ENCODE assay signal across 8 cellular contexts in the genomic region with DNA sequence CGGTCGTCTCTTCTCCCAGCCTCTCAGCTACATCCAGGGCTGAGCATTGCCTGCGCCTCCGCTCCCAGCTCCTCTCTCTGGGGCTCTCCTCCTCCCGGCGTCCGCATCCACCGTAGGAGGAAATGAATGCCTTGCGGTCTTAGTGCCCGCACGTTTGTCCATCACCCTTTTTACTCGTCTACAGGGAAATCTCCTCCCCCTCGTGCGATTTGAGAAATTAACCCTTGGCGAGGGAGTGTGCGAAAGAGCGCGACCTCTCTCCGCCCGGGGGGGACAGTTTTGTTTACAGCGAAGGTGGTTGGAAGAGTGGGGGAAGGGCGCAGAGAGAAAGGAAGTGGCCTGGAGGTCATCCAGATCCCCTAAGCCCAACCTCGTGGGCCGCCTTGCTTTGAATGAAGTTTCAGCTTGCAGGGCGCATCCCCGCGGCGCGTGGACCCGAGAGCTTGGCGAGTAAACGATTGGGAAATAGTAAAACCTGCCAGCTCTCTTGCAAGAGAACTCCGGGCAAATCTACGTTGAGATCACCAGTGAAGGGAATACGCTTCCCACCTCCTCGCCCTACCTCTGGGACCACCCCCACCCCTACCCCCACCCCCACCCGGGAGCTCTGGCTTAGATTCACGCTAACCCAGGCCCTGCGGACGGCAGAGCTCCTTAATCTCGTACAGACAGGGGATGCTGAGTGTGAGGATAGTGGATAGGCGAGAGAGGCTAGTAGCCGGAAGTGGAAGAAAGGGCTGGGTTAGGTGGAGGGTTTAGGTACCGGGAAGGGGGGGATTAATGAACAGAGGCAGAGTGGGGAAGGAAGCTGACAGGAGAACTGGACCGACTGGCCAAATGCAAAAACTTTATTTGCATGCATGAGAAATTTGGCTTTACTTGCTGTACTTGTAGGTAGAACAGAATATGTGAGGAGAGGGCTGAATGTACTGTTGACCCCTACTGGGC. TPM values are rescaled to one million over a fixed set of nuclear protein-coding genes. Genes with fewer than 3 reads are reported as not detected.
DNase-seq lines count a peak whose midpoint lies in the region; ATAC-seq, FAIRE-seq and TF ChIP-seq lines count a peak whose summit lies in the region.

A gene with protein sequence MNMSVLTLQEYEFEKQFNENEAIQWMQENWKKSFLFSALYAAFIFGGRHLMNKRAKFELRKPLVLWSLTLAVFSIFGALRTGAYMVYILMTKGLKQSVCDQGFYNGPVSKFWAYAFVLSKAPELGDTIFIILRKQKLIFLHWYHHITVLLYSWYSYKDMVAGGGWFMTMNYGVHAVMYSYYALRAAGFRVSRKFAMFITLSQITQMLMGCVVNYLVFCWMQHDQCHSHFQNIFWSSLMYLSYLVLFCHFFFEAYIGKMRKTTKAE (minus strand): TSS at position 144 of the 948 bp plus-strand sequence. CDS start 280 bp downstream, outside the sequence.

- BruUV-seq in endothelial cell of umbilical vein (replicated peaks; lab: Mats Ljungman, UMichigan) = no TSS peak

- H3K18ac ChIP-seq in mesenchymal stem cell (ENCODE audit: low read depth in 1 of 2, low read length in 2 of 2) = peak within 1 kb of the TSS; percentile 75 to 93

- no peak within 1 kb of the TSS for H4K91ac ChIP-seq in mesenchymal stem cell (ENCODE audit: low read length)

- H3K79me2 ChIP-seq in DND-41 (ENCODE audit: insufficient read depth, low read length) = peaks cover 43% of the 10 kb centered on the region
- H3K79me2 ChIP-seq in endothelial cell of umbilical vein (ENCODE audit: control insufficient read depth, insufficient read depth, low read length) = peaks cover 5% of the 10 kb centered on the region

- H2BK15ac ChIP-seq in mesenchymal stem cell (ENCODE audit: low read depth, poor library complexity, severe bottlenecking) = peak within 1 kb of the TSS; percentile 60

- no peak for TF ChIP-seq CTCF in DND-41 (IDR thresholded peaks at IDR 0.05; ENCODE audit: borderline replicate concordance, extremely low read depth, low read length, poor library complexity, severe bottlenecking)
- TF ChIP-seq CTCF in endothelial cell of umbilical vein (IDR thresholded peaks at IDR 0.05; ENCODE audit: extremely low read depth in 1 of 2, insufficient read depth in 1 of 2, low read depth in 1 of 2, low read length in 2 of 2) = no peak

- FAIRE-seq in endothelial cell of umbilical vein (lab: Jason Lieb, UNC) = peak; percentile 67

- H3K9me3 ChIP-seq in DND-41 (ENCODE audit: insufficient read depth, low read length, severe bottlenecking) (no peaks in the 10 kb centered on the region), endothelial cell of umbilical vein (replicated peaks; ENCODE audit: control insufficient read depth, insufficient read depth, low read length) (no peaks in the 10 kb centered on the region), mesenchymal stem cell (ENCODE audit: control insufficient read depth, low read length) (no peaks in the 10 kb centered on the region)

- peak within 1 kb of the TSS; percentile 54 to 57 for H3K4ac ChIP-seq in mesenchymal stem cell (ENCODE audit: low read depth in 1 of 2, low read length in 2 of 2)

- 1% methylated on average over 33 of the region's 45 CpGs for WGBS in mesenchymal stem cell

- no peak for TF ChIP-seq POLR2A in endothelial cell of umbilical vein (IDR thresholded peaks at IDR 0.05; ENCODE audit: low read depth, low read length)

- DNase-seq in DND-41 (peak; percentile 74), NCI-H510A treated with DMSO at 0.1 percent for 48 hours (lab: John Stamatoyannopoulos, UW) (peak; percentile 82), endothelial cell of umbilical vein (ENCODE audit: low read depth, low spot score) (peak; percentile 50), mesenchymal stem cell (peak; percentile 90)
- DNase-seq in activated CD8-positive, alpha-beta T cell treated with anti-CD3 and anti-CD28 coated beads, Interleukin-2, amount 10 ng/mL, durations not matched to agents 7 days and 5 days = peak; percentile 54
- DNase-seq in stimulated activated CD8-positive, alpha-beta memory T cell treated with anti-CD3 and anti-CD28 coated beads, Interleukin-4, amount 100 ng/mL, for 24 hours (ENCODE audit: low read depth) = peak; percentile 10

- H4K8ac ChIP-seq in mesenchymal stem cell (ENCODE audit: low read length) = peak within 1 kb of the TSS; percentile 5

- H2AK5ac ChIP-seq in mesenchymal stem cell (ENCODE audit: low read length, severe bottlenecking) = no peak within 1 kb of the TSS

- no peak within 1 kb of the TSS for H2BK5ac ChIP-seq in mesenchymal stem cell (ENCODE audit: low read depth, low read length, poor library complexity, severe bottlenecking)

- H3K4me2 ChIP-seq in DND-41 (ENCODE audit: insufficient read depth, low read length) (peak within 1 kb of the TSS; percentile 84), endothelial cell of umbilical vein (ENCODE audit: insufficient read depth, low read length) (peak within 1 kb of the TSS; percentile 98), mesenchymal stem cell (ENCODE audit: low read length, poor library complexity, severe bottlenecking) (peak within 1 kb of the TSS; percentile 78)

- peak within 1 kb of the TSS; percentile 57 for H2BK120ac ChIP-seq in mesenchymal stem cell (ENCODE audit: low read depth, low read length)

- CTCF ChIA-PET in activated CD8-positive, alpha-beta T cell treated with anti-CD3 and anti-CD28 coated beads, Interleukin-2, amount 10 ng/mL, durations not matched to agents 7 days and 5 days (lab: Charles Lee) = interaction anchor here (0.6 to 1.7 kb wide), 7 partner anchors 13 to 318 kb away, joined by 3 to 5 read pairs (median 4); no protein-coding TSS in a partner anchor
- CTCF ChIA-PET in endothelial cell of umbilical vein (lab: Charles Lee) = interaction anchor here (0.6 to 4.8 kb wide), 8 partner anchors 9 to 194 kb away, joined by 3 to 58 read pairs (median 4); no protein-coding TSS in a partner anchor

- H3K79me1 ChIP-seq in mesenchymal stem cell (replicated peaks; ENCODE audit: low read length, poor library complexity, severe bottlenecking) = no peaks in the 10 kb centered on the region

- peak within 1 kb of the TSS; percentile 96 for H3K27ac Mint-ChIP-seq in activated CD8-positive, alpha-beta T cell treated with anti-CD3 and anti-CD28 coated beads, Interleukin-2, amount 10 ng/mL, durations not matched to agents 7 days and 5 days

- peaks cover 34% of the 10 kb centered on the region for H3K4me1 ChIP-seq in DND-41 (ENCODE audit: insufficient read depth, low read length)
- H3K4me1 ChIP-seq in endothelial cell of umbilical vein (ENCODE audit: control insufficient read depth, extremely low read depth, insufficient read depth, low read length) = peaks cover 16% of the 10 kb centered on the region
- no peaks in the 10 kb centered on the region for H3K4me1 ChIP-seq in mesenchymal stem cell (ENCODE audit: control insufficient read depth, insufficient read depth, low read depth, low read length)

- H3K27ac ChIP-seq in DND-41 (ENCODE audit: low read length) (peak within 1 kb of the TSS; percentile 89), endothelial cell of umbilical vein (ENCODE audit: insufficient read depth, low read depth, low read length) (peak within 1 kb of the TSS; percentile 46), mesenchymal stem cell (ENCODE audit: low read length, poor library complexity, severe bottlenecking) (peak within 1 kb of the TSS; percentile 62)

- peak within 1 kb of the TSS; percentile 93 for H3K4me3 Mint-ChIP-seq in activated CD8-positive, alpha-beta T cell treated with anti-CD3 and anti-CD28 coated beads, Interleukin-2, amount 10 ng/mL, durations not matched to agents 7 days and 5 days

- peaks cover 10% of the 10 kb centered on the region for H3K36me3 Mint-ChIP-seq in activated CD8-positive, alpha-beta T cell treated with anti-CD3 and anti-CD28 coated beads, Interleukin-2, amount 10 ng/mL, durations not matched to agents 7 days and 5 days (ENCODE audit: low read depth)

- H3K27me3 ChIP-seq in DND-41 (ENCODE audit: insufficient read depth, low read length, poor library complexity) (no peaks in the 10 kb centered on the region), endothelial cell of umbilical vein (ENCODE audit: control insufficient read depth in 2 of 2, insufficient read depth in 2 of 2, low read length in 2 of 2) (no peaks in the 10 kb centered on the region), mesenchymal stem cell (ENCODE audit: control insufficient read depth in 1 of 2, insufficient read depth in 1 of 2, low read length in 2 of 2) (no peaks in the 10 kb centered on the region)

- H3K23ac ChIP-seq in mesenchymal stem cell (ENCODE audit: low read length in 2 of 2) = no peak within 1 kb of the TSS

- POLR2A ChIA-PET in activated CD8-positive, alpha-beta T cell treated with anti-CD3 and anti-CD28 coated beads, Interleukin-2, amount 10 ng/mL, durations not matched to agents 7 days and 5 days (lab: Charles Lee) = interaction anchor here (0.6 to 3.6 kb wide), 5 partner anchors 34 to 1501 kb away, joined by 3 to 31 read pairs (median 3); no protein-coding TSS in a partner anchor
- POLR2A ChIA-PET in endothelial cell of umbilical vein (lab: Charles Lee) = no interaction called here

- H3K36me3 ChIP-seq in DND-41 (ENCODE audit: insufficient read depth, low read length) (no peaks in the 10 kb centered on the region; the same call in 1 of the 2 replicates), endothelial cell of umbilical vein (ENCODE audit: control insufficient read depth in 2 of 2, extremely low read depth in 1 of 2, insufficient read depth in 2 of 2, low read length in 2 of 2) (no peaks in the 10 kb centered on the region), mesenchymal stem cell (ENCODE audit: control insufficient read depth in 1 of 2, insufficient read depth in 2 of 2, low read depth in 1 of 2, low read length in 2 of 2) (no peaks in the 10 kb centered on the region)

- peak within 1 kb of the TSS in 1 of 2 experiments; percentile 72 for H3K14ac ChIP-seq in mesenchymal stem cell (ENCODE audit: low read length in 2 of 2)

- H3K4me1 Mint-ChIP-seq in activated CD8-positive, alpha-beta T cell treated with anti-CD3 and anti-CD28 coated beads, Interleukin-2, amount 10 ng/mL, durations not matched to agents 7 days and 5 days (ENCODE audit: low read depth) = peaks cover 29% of the 10 kb centered on the region

- no peaks in the 10 kb centered on the region for H3K9me1 ChIP-seq in endothelial cell of umbilical vein (replicated peaks; ENCODE audit: control insufficient read depth, extremely low read depth, insufficient read depth, low read length)

- peak within 1 kb of the TSS in 1 of 2 experiments; percentile 79 for H2BK12ac ChIP-seq in mesenchymal stem cell (ENCODE audit: low read length in 2 of 2)

- dilution Hi-C loops in endothelial cell of umbilical vein (cut with MboI; ENCODE audit: extremely low pct_ligation_motif_present, low sequenced_read_pairs) = no loop called here

- H2AFZ ChIP-seq in DND-41 (ENCODE audit: low read depth, low read length) (peak within 1 kb of the TSS; percentile 85), endothelial cell of umbilical vein (ENCODE audit: low read depth, low read length) (peak within 1 kb of the TSS; percentile 68), mesenchymal stem cell (ENCODE audit: low read depth, low read length) (peak within 1 kb of the TSS; percentile 74)

- no peaks in the 10 kb centered on the region for H3K9me3 Mint-ChIP-seq in activated CD8-positive, alpha-beta T cell treated with anti-CD3 and anti-CD28 coated beads, Interleukin-2, amount 10 ng/mL, durations not matched to agents 7 days and 5 days (ENCODE audit: insufficient read depth)

- peaks cover 6% of the 10 kb centered on the region for H3K27me3 Mint-ChIP-seq in activated CD8-positive, alpha-beta T cell treated with anti-CD3 and anti-CD28 coated beads, Interleukin-2, amount 10 ng/mL, durations not matched to agents 7 days and 5 days (ENCODE audit: low read depth)

- intact Hi-C loops in endothelial cell of umbilical vein (cut with micrococcal nuclease) = loop anchor here (1.0 to 5.0 kb wide), 5 partner anchors 148 to 765 kb away; a partner anchor contains a TSS

- H3K9ac ChIP-seq in DND-41 (ENCODE audit: low read depth, low read length) = peak within 1 kb of the TSS; percentile 99
- H3K9ac ChIP-seq in endothelial cell of umbilical vein (replicated peaks; ENCODE audit: extremely low read depth, insufficient read depth, low read length) = peak within 1 kb of the TSS; percentile 82
- peak within 1 kb of the TSS; percentile 92 for H3K9ac ChIP-seq in mesenchymal stem cell (ENCODE audit: low read length)

- H4K20me1 ChIP-seq in DND-41 (ENCODE audit: insufficient read depth, low read length) (no peaks in the 10 kb centered on the region), endothelial cell of umbilical vein (replicated peaks; ENCODE audit: control insufficient read depth, extremely low read depth, insufficient read depth, low read length) (no peaks in the 10 kb centered on the region)

- peak within 1 kb of the TSS; percentile 71 to 93 for H3K4me3 ChIP-seq in DND-41 (ENCODE audit: low read depth in 1 of 2, low read length in 2 of 2)
- H3K4me3 ChIP-seq in endothelial cell of umbilical vein (replicated peaks in 1 of 3; ENCODE audit: insufficient read depth in 1 of 3, low read depth in 1 of 3, low read length in 3 of 3) = peak within 1 kb of the TSS; percentile 78 to 95 (median 91)
- peak within 1 kb of the TSS; percentile 94 to 96 for H3K4me3 ChIP-seq in mesenchymal stem cell (ENCODE audit: insufficient read depth in 1 of 2, low read depth in 1 of 2, low read length in 2 of 2)

- ATAC-seq in DND-41 (ENCODE audit: insufficient read depth, low read depth) (peak; percentile 26), HG02642 (IDR thresholded peaks at IDR 0.05; ENCODE audit: poor library complexity, unreplicated experiment) (peak; percentile 11), GM18861 (IDR thresholded peaks at IDR 0.05; ENCODE audit: unreplicated experiment) (no peak)
- ATAC-seq in activated CD8-positive, alpha-beta T cell treated with anti-CD3 and anti-CD28 coated beads, Interleukin-2, amount 10 ng/mL, durations not matched to agents 7 days and 5 days = peak; percentile 19

RNA-seq across cellular contexts. Expression of the gene that starts here (rescaled TPM):
- total RNA-seq in activated CD8-positive, alpha-beta T cell treated with anti-CD3 and anti-CD28 coated beads, Interleukin-2, amount 10 ng/mL, durations not matched to agents 7 days and 5 days = 10 to 100 TPM; 17.4 to 18.7 TPM
- total RNA-seq in endothelial cell of umbilical vein = 21.7 and 26.1 TPM in 2 replicates
- polyA plus RNA-seq in endothelial cell of umbilical vein = 6.4 and 6.8 TPM in 2 replicates
- 10.3 and 11.2 TPM in 2 replicates for polyA plus RNA-seq in endothelial cell of umbilical vein (2011; cell fraction: cytosol; rRNA removed)
- polyA plus RNA-seq in endothelial cell of umbilical vein (2011; cell fraction: nucleus; rRNA removed) = 7.0 and 8.0 TPM in 2 replicates
- polyA plus RNA-seq in endothelial cell of umbilical vein (2012) = 7.6 and 12.7 TPM in 2 replicates
- 18.1 and 24.8 TPM in 2 replicates for polyA minus RNA-seq in endothelial cell of umbilical vein
- polyA minus RNA-seq in endothelial cell of umbilical vein (2011; cell fraction: cytosol; rRNA and poly(A)+ RNA removed) = 3.1 TPM
- 6.4 and 12.0 TPM in 2 replicates for polyA minus RNA-seq in endothelial cell of umbilical vein (2011; cell fraction: nucleus; rRNA and poly(A)+ RNA removed)
- polyA plus RNA-seq in mesenchymal stem cell (2013, experiment 1 of 2) = 49.2 TPM
- 50.6 TPM for polyA plus RNA-seq in mesenchymal stem cell (2013, experiment 2 of 2)

Comparison
In these comparisons a context has a peak if more than half of its experiments do, and no peak if none do; other contexts are left out.
1. DNase-seq: peak in every context shown above with its lines; median percentile 90 in mesenchymal stem cell; 82 in NCI-H510A treated with DMSO at 0.1 percent for 48 hours; 74 in DND-41; 54 in activated CD8-positive, alpha-beta T cell treated with anti-CD3 and anti-CD28 coated beads, Interleukin-2, amount 10 ng/mL, durations not matched to agents 7 days and 5 days; 50 in endothelial cell of umbilical vein; 10 in stimulated activated CD8-positive, alpha-beta memory T cell treated with anti-CD3 and anti-CD28 coated beads, Interleukin-4, amount 100 ng/mL, for 24 hours.